In the genomic region with DNA sequence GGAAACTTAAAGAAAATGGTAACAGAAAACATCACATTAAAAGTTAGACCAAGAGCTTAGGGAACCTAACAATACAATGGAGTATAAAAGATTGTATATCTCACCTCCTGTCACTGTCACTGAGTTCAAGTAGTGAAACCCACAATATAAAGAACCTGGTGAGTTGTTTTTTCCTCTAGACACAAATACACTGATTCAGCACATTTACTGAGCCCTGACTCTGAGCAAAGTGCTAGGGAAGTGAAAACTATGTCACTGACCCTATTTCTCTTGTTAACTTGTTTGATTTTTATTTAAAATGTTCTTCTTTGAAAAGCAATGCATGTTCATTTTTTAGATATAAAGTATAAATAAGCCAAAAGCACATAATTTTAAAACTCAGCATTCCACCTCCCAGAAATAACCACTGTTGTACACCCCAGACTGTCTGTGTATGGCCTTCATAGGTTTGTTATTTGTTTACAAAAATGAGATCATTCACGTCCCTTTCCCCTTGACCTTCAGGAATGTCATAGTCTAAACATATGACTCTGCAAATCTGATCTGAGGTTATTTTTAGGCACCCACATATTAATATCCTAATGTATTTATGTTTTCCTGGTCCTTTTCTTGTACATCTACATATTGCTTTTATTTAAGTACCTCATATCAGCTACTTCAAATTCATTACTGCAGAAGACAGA, we compare ENCODE assay signal across 12 cellular contexts.
DNase-seq lines count a peak whose midpoint lies in the region; ATAC-seq, FAIRE-seq and TF ChIP-seq lines count a peak whose summit lies in the region.
"Had no signal": no experiment of that assay in that cellular context is flagged by ENCODE, and none has a peak within 500 bp of the region (broad histone marks: within the 10 kb centered on the region; RNA-seq: fewer than 3 reads in every experiment).

No MANE protein-coding gene starts in this region.

- H3K27me3 Mint-ChIP-seq in T-helper 17 cell: no peaks in the 10 kb centered on the region
- H3K27me3 Mint-ChIP-seq in CD8-positive, alpha-beta T cell (ENCODE audit: low read depth): peaks cover 4% of the 10 kb centered on the region

- no peaks in the 10 kb centered on the region for H3K36me3 ChIP-seq in CD8-positive, alpha-beta T cell (ENCODE audit: insufficient read depth, low read length)

- peaks cover 8% of the 10 kb centered on the region for H3K4me1 Mint-ChIP-seq in T-helper 17 cell
- H3K4me1 Mint-ChIP-seq in CD8-positive, alpha-beta T cell (ENCODE audit: low read depth): peaks cover 2% of the 10 kb centered on the region

- no peak overlapping the region for H3K4me3 Mint-ChIP-seq in T-helper 17 cell
- H3K4me3 Mint-ChIP-seq in CD8-positive, alpha-beta T cell: no peak overlapping the region
- H3K4me3 Mint-ChIP-seq: activated naive CD4-positive, alpha-beta T cell treated with anti-CD3 and anti-CD28 coated beads, Interleukin-2, amount 10 ng/mL, durations not matched to agents 7 days and 5 days had no signal

- CTCF ChIA-PET in CD8-positive, alpha-beta T cell (lab: Charles Lee): interaction anchor here (1.0 kb wide), 1 partner anchor 44 kb away, joined by 3 read pairs; no protein-coding TSS in a partner anchor

- no peaks in the 10 kb centered on the region for H3K9me3 ChIP-seq in T-helper 17 cell (ENCODE audit: control insufficient read depth, low read length, poor library complexity, severe bottlenecking)
- no peaks in the 10 kb centered on the region for H3K9me3 ChIP-seq in CD8-positive, alpha-beta T cell (ENCODE audit: low read length)

- intact Hi-C loops in CD8-positive, alpha-beta T cell (cut with DNase I, micrococcal nuclease): no loop called here

- peak; percentile 3 for DNase-seq in DMS53 treated with DMSO at 0.1 percent for 48 hours (lab: John Stamatoyannopoulos, UW; ENCODE audit: unreplicated experiment)
- no peak for DNase-seq in T-helper 17 cell
- DNase-seq in CD8-positive, alpha-beta T cell: no peak
- no peak for DNase-seq in RCC 7860 (ENCODE audit: low spot score)
- no peak for DNase-seq in SW480 (ENCODE audit: low spot score)
- DNase-seq in NCI-H1417 (lab: John Stamatoyannopoulos, UW): no peak
- DNase-seq: activated naive CD4-positive, alpha-beta T cell treated with anti-CD3 and anti-CD28 coated beads, Interleukin-2, amount 10 ng/mL, durations not matched to agents 7 days and 5 days; left colon; NCI-H1436 treated with DMSO at 0.1 percent for 48 hours had no signal

- no peak for FAIRE-seq in RCC 7860 (lab: Jason Lieb, UNC)

- H3K27ac Mint-ChIP-seq in T-helper 17 cell: peak overlapping the region; percentile 57
- no peak overlapping the region for H3K27ac Mint-ChIP-seq in CD8-positive, alpha-beta T cell
- H3K27ac Mint-ChIP-seq: activated naive CD4-positive, alpha-beta T cell treated with anti-CD3 and anti-CD28 coated beads, Interleukin-2, amount 10 ng/mL, durations not matched to agents 7 days and 5 days had no signal

- H3K27me3 ChIP-seq in CD8-positive, alpha-beta T cell (ENCODE audit: insufficient read depth, low read length): no peaks in the 10 kb centered on the region

- POLR2A ChIA-PET in CD8-positive, alpha-beta T cell (lab: Charles Lee): no interaction called here

- H3K27ac ChIP-seq in CD8-positive, alpha-beta T cell (ENCODE audit: low read depth, low read length): no peak overlapping the region

- H3K9me3 Mint-ChIP-seq in CD8-positive, alpha-beta T cell: no peaks in the 10 kb centered on the region
- H3K9me3 Mint-ChIP-seq: activated naive CD4-positive, alpha-beta T cell treated with anti-CD3 and anti-CD28 coated beads, Interleukin-2, amount 10 ng/mL, durations not matched to agents 7 days and 5 days had no signal

- H3K36me3 Mint-ChIP-seq in T-helper 17 cell (ENCODE audit: low read depth): no peaks in the 10 kb centered on the region
- H3K36me3 Mint-ChIP-seq in CD8-positive, alpha-beta T cell: no peaks in the 10 kb centered on the region
- H3K36me3 Mint-ChIP-seq: activated naive CD4-positive, alpha-beta T cell treated with anti-CD3 and anti-CD28 coated beads, Interleukin-2, amount 10 ng/mL, durations not matched to agents 7 days and 5 days had no signal

- no peaks in the 10 kb centered on the region for H3K4me1 ChIP-seq in CD8-positive, alpha-beta T cell (ENCODE audit: insufficient read depth, low read length)

- no peak overlapping the region for H3K4me3 ChIP-seq in CD8-positive, alpha-beta T cell (ENCODE audit: low read depth, low read length)

- TF ChIP-seq CTCF in CD8-positive, alpha-beta T cell (IDR thresholded peaks at IDR 0.05): no peak

- ATAC-seq in GM19043 (IDR thresholded peaks at IDR 0.05; ENCODE audit: low read depth, unreplicated experiment): peak; percentile 70
- ATAC-seq in HG02938 (IDR thresholded peaks at IDR 0.05; ENCODE audit: unreplicated experiment): peak; percentile 70
- ATAC-seq in T-helper 17 cell: peak; percentile 50
- ATAC-seq in CD8-positive, alpha-beta T cell: no peak
- ATAC-seq: HCT116, left colon had no signal
